8 cellular contexts compared by ENCODE assay signal in the genomic region with DNA sequence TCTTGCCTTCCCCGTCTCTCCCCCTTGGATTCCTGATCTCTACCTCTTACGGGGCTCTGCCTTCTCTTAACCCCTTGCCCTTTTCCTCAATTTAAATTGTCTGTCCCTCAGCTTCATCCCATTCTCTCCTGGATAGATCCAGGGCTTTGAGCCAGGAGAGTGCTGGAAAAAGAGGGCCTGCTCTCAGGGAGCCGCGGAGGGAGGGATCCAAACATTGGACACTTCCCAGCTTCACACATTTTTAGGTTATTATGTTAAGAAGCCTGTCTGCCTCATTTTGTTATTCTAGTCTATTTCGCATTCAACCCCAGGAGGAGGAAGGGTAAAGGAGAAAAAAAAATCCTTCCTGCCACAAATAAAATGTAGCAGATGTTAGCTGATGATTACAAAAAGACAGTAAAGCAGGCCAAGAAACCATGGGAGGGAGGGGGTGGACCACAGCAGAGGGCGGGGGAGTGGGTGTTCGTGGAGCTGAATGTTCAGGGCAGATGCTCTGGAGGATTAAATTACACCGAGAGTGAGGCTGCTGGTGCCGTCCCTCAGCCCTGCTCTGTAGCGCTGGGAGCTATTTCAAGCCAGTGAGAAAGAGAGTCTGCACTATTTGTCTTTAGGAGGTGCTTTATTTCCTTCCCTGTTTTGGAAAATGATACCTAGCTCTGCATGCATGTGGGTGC.
DNase-seq lines count a peak whose midpoint lies in the region; ATAC-seq and TF ChIP-seq lines count a peak whose summit lies in the region.

No MANE protein-coding gene starts in this region.

- H3K9me3 Mint-ChIP-seq in progenitor cell of endocrine pancreas (ENCODE audit: low read depth), result no peaks in the 10 kb centered on the region

- no peak for TF ChIP-seq CTCF in progenitor cell of endocrine pancreas (IDR thresholded peaks at IDR 0.05; ENCODE audit: unreplicated experiment)

- H3K36me3 Mint-ChIP-seq in progenitor cell of endocrine pancreas (ENCODE audit: insufficient read depth), result no peaks in the 10 kb centered on the region

- 7% methylated on average over 10 of the region's 10 CpGs for WGBS in right cardiac atrium

- H3K27me3 Mint-ChIP-seq in progenitor cell of endocrine pancreas, result peaks cover 46% of the 10 kb centered on the region

- DNase-seq in ELF-1 (ENCODE audit: low read depth, low spot score) (peak; percentile 18), NCI-H1694 (lab: John Stamatoyannopoulos, UW) (peak; percentile 98), amniotic stem cell (lab: John Stamatoyannopoulos, UW) (peak; percentile 65), right cardiac atrium (peak; percentile 45 to 82 (median 75)), progenitor cell of endocrine pancreas (ENCODE audit: low spot score, unreplicated experiment) (no peak)

- ATAC-seq in right cardiac atrium (peak; percentile 87 to 91), HG03442 (IDR thresholded peaks at IDR 0.05; ENCODE audit: unreplicated experiment) (no peak), HG03108 (IDR thresholded peaks at IDR 0.05; ENCODE audit: unreplicated experiment) (no peak)

- H3K27ac ChIP-seq in right cardiac atrium (ENCODE audit: low read length), result peak overlapping the region; percentile 39
- peak overlapping the region; percentile 36 for H3K27ac ChIP-seq in skeletal muscle tissue (ENCODE audit: low read depth, low read length)

- no peak overlapping the region for H3K9ac ChIP-seq in skeletal muscle tissue (ENCODE audit: low read depth in 1 of 3, low read length in 3 of 3)

- H3K9me3 ChIP-seq in right cardiac atrium (ENCODE audit: control insufficient read depth, low read length) (peaks cover 3% of the 10 kb centered on the region), skeletal muscle tissue (ENCODE audit: control insufficient read depth in 3 of 3, low read length in 3 of 3) (no peaks in the 10 kb centered on the region)

- H3K4me1 Mint-ChIP-seq in progenitor cell of endocrine pancreas (ENCODE audit: low read depth), result peaks cover 3% of the 10 kb centered on the region

- H3K4me3 ChIP-seq in right cardiac atrium (ENCODE audit: low read length) (no peak overlapping the region), skeletal muscle tissue (ENCODE audit: low read length in 3 of 3) (no peak overlapping the region)

- intact Hi-C loops in right cardiac atrium (cut with DNase I), result no loop called here

- no peak overlapping the region for H3K4me3 Mint-ChIP-seq in progenitor cell of endocrine pancreas (ENCODE audit: low read depth)

- H3K4me1 ChIP-seq in right cardiac atrium (ENCODE audit: control insufficient read depth, insufficient read depth, low read length), result peaks cover 14% of the 10 kb centered on the region
- peaks cover 12 to 20% (median 20%) of the 10 kb centered on the region in 3 donors for H3K4me1 ChIP-seq in skeletal muscle tissue (ENCODE audit: control insufficient read depth in 3 of 3, insufficient read depth in 3 of 3, low read length in 3 of 3)

- H3K27me3 ChIP-seq in right cardiac atrium (ENCODE audit: control insufficient read depth, insufficient read depth), result no peaks in the 10 kb centered on the region
- peaks cover 0 to 8% (median 4%) of the 10 kb centered on the region in 3 donors for H3K27me3 ChIP-seq in skeletal muscle tissue (ENCODE audit: control insufficient read depth in 3 of 3, insufficient read depth in 3 of 3, low read length in 3 of 3)

- no peaks in the 10 kb centered on the region for H3K36me3 ChIP-seq in skeletal muscle tissue (ENCODE audit: control insufficient read depth in 3 of 3, insufficient read depth in 3 of 3, low read length in 3 of 3)

- no peak overlapping the region for H3K27ac Mint-ChIP-seq in progenitor cell of endocrine pancreas

Comparison
In these comparisons a context has a peak if more than half of its experiments do, and no peak if none do; other contexts are left out.
1. ATAC-seq: peak in right cardiac atrium (2 of 2); none in HG03442 (single experiment) and HG03108 (single experiment).